In genomic region chr2:54572636-54573531, GRCh38 we compare ENCODE assay signal across 8 cellular contexts.
DNase-seq lines count a peak whose midpoint lies in the region; ATAC-seq, FAIRE-seq and TF ChIP-seq lines count a peak whose summit lies in the region.

No MANE protein-coding gene starts in this region.

- POLR2A ChIA-PET in HepG2 (lab: Yijun Ruan, JAX): interaction anchor here (0.5 to 8.8 kb wide), 7 partner anchors 9 to 534 kb away, joined by 3 to 108 read pairs (median 4); no protein-coding TSS in a partner anchor

- TF ChIP-seq CTCF in 22Rv1 (IDR thresholded peaks at IDR 0.05): no peak
- no peak for TF ChIP-seq CTCF in HepG2 (CRISPR knock-in tag; IDR thresholded peaks at IDR 0.05)

- FAIRE-seq in HepG2 (lab: Jason Lieb, UNC): no peak

- in situ Hi-C loops in HepG2 (cut with HindIII; ENCODE audit: extremely low pct_ligation_motif_present, low pct_unique_long_range_greater_than_20kb): no loop called here

- peak; percentile 3 for ATAC-seq in HepG2
- no peak for ATAC-seq in GM18873 (IDR thresholded peaks at IDR 0.05; ENCODE audit: low FRiP score, unreplicated experiment)

- H3K79me2 ChIP-seq in HepG2 (ENCODE audit: insufficient read depth, low read length): peaks cover 100% of the 10 kb centered on the region

- intact Hi-C loops in HepG2 (cut with micrococcal nuclease; ENCODE audit: unreplicated experiment): loop anchor here (1.0 to 5.0 kb wide), 3 partner anchors 15 to 116 kb away; partner anchors contain the start of gene SPTBN1

- H3K27me3 ChIP-seq in HepG2 (ENCODE audit: control insufficient read depth in 1 of 2, insufficient read depth in 2 of 2, low read length in 2 of 2) (no peaks in the 10 kb centered on the region), thymus (ENCODE audit: control insufficient read depth, insufficient read depth) (no peaks in the 10 kb centered on the region)

- DNase-seq in LoVo (ENCODE audit: low spot score) (peak; percentile 42), HepG2 (ENCODE audit: low spot score) (no peak), NCI-H1694 treated with DMSO at 0.1 percent for 48 hours (lab: John Stamatoyannopoulos, UW) (no peak), NCI-H1092 treated with DMSO at 0.1 percent for 48 hours (lab: John Stamatoyannopoulos, UW) (no peak)

- peaks cover 11 to 35% of the 10 kb centered on the region in 2 experiments for H3K36me3 ChIP-seq in HepG2 (replicated peaks in 1 of 2; ENCODE audit: control insufficient read depth in 1 of 2, insufficient read depth in 2 of 2, low read length in 2 of 2)
- H3K36me3 ChIP-seq in thymus (ENCODE audit: control insufficient read depth, insufficient read depth): no peaks in the 10 kb centered on the region

- peaks cover 93% of the 10 kb centered on the region for H3K4me1 Mint-ChIP-seq in activated naive CD8-positive, alpha-beta T cell (ENCODE audit: low read depth)

- no peak overlapping the region for H2AFZ ChIP-seq in HepG2 (ENCODE audit: low read length)

- no peak for TF ChIP-seq RAD21 in HepG2 (CRISPR knock-in tag; IDR thresholded peaks at IDR 0.05)

- peak overlapping the region; percentile 100 for H3K27ac Mint-ChIP-seq in activated naive CD8-positive, alpha-beta T cell

- CTCF ChIA-PET in HepG2 (lab: Yijun Ruan, JAX; ENCODE audit: low intra/inter-chr PET ratio, low total read pairs): no interaction called here

- H3K4me3 Mint-ChIP-seq in activated naive CD8-positive, alpha-beta T cell: peak overlapping the region; percentile 85

- peaks cover 96% of the 10 kb centered on the region for H4K20me1 ChIP-seq in HepG2 (ENCODE audit: insufficient read depth, low read length)

- TF ChIP-seq POLR2A in HepG2 (IDR thresholded peaks at IDR 0.05; ENCODE audit: insufficient read depth in 1 of 2, low read depth in 2 of 2, low read length in 2 of 2): peak in 1 of 2 experiments; percentile 32; a peak in 2 of 4 replicates

- H3K9me3 ChIP-seq in HepG2 (ENCODE audit: low read length): no peaks in the 10 kb centered on the region
- H3K9me3 ChIP-seq in thymus (ENCODE audit: control insufficient read depth): no peaks in the 10 kb centered on the region

- no peaks in the 10 kb centered on the region for H3K9me3 Mint-ChIP-seq in activated naive CD8-positive, alpha-beta T cell (ENCODE audit: low read depth)

- TF ChIP-seq EP300 in HepG2 (IDR thresholded peaks at IDR 0.05; ENCODE audit: low read depth in 2 of 2, low read length in 2 of 2) (peak in 1 of 2 experiments; percentile 31; a peak in 1 of 4 replicates), HepG2 (CRISPR knock-in tag; IDR thresholded peaks at IDR 0.05; ENCODE audit: borderline replicate concordance) (no peak; the same call in 1 of the 2 replicates)

- no peaks in the 10 kb centered on the region for H3K27me3 Mint-ChIP-seq in activated naive CD8-positive, alpha-beta T cell

- BruUV-seq in HepG2 (replicated peaks; lab: Mats Ljungman, UMichigan): TSS peak; percentile 6

- H3K36me3 Mint-ChIP-seq in activated naive CD8-positive, alpha-beta T cell: peaks cover 3% of the 10 kb centered on the region

- WGBS in HepG2 (ENCODE audit: low lambda C conversion rate): 58% methylated on average over 9 of the region's 9 CpGs
- WGBS in thymus: 77% methylated on average over 9 of the region's 9 CpGs

- H3K4me2 ChIP-seq in HepG2 (ENCODE audit: low read depth, low read length): peak overlapping the region; percentile 75

- peak overlapping the region; percentile 67 for H3K9ac ChIP-seq in HepG2 (ENCODE audit: insufficient read depth, low read depth, low read length)

- H3K4me1 ChIP-seq in HepG2 (ENCODE audit: insufficient read depth, low read length): peaks cover 100% of the 10 kb centered on the region
- H3K4me1 ChIP-seq in thymus (ENCODE audit: control insufficient read depth, insufficient read depth, low read length): peaks cover 75% of the 10 kb centered on the region

- H3K27ac ChIP-seq in 22Rv1 (peak overlapping the region; percentile 29), HepG2 (ENCODE audit: extremely low read length, insufficient read depth, low read length) (peak overlapping the region; percentile 76), thymus (ENCODE audit: low read depth) (peak overlapping the region; percentile 97)

- H3K4me3 ChIP-seq in HepG2 (replicated peaks in 1 of 3; ENCODE audit: insufficient read depth in 1 of 3, low read depth in 2 of 3, low read length in 3 of 3): peak overlapping the region; percentile 1 to 64 (median 20); a peak in 4 of 6 replicates
- H3K4me3 ChIP-seq in thymus (ENCODE audit: low read length): no peak overlapping the region

TF ChIP-seq in HepG2, 621 proteins besides CTCF, POLR2A, EP300 and RAD21 (continues in another document):
- no peak for TF ChIP-seq ZNF740 (CRISPR knock-in tag; IDR thresholded peaks at IDR 0.05)
- no peak for TF ChIP-seq ZNF576 (CRISPR knock-in tag; IDR thresholded peaks at IDR 0.05)
- no peak for TF ChIP-seq MATR3 (CRISPR knock-in tag; IDR thresholded peaks at IDR 0.05)
- TF ChIP-seq ZNF781 (CRISPR knock-in tag; IDR thresholded peaks at IDR 0.05; ENCODE audit: borderline replicate concordance, not compliant biosample characterization): no peak
- TF ChIP-seq TCF7L2 (IDR thresholded peaks at IDR 0.05; ENCODE audit: low read depth, low read length): 0 out of 2 replicates have a peak, but pooled peaks have one; percentile 2
- TF ChIP-seq LCORL (IDR thresholded peaks at IDR 0.05): no peak
- TF ChIP-seq LCORL (CRISPR knock-in tag; IDR thresholded peaks at IDR 0.05): no peak
- TF ChIP-seq ZNF775 (CRISPR knock-in tag; IDR thresholded peaks at IDR 0.05; ENCODE audit: borderline replicate concordance): no peak
- TF ChIP-seq PHF5A (CRISPR knock-in tag; IDR thresholded peaks at IDR 0.05; ENCODE audit: low read depth, unreplicated experiment): no peak
- TF ChIP-seq TFE3 (CRISPR knock-in tag; IDR thresholded peaks at IDR 0.05): no peak
- no peak for TF ChIP-seq ZNF619 (CRISPR knock-in tag; IDR thresholded peaks at IDR 0.05)
- TF ChIP-seq TEF (CRISPR knock-in tag; IDR thresholded peaks at IDR 0.05): no peak
- TF ChIP-seq ZZZ3 (CRISPR knock-in tag; IDR thresholded peaks at IDR 0.05; ENCODE audit: borderline replicate concordance): no peak

Comparison
In these comparisons a context has a peak if more than half of its experiments do, and no peak if none do; other contexts are left out.
1. H3K27ac ChIP-seq: peak in every context shown above with its lines; median percentile 97 in thymus; 76 in HepG2; 29 in 22Rv1.